ENCODE assay signal across 18 cellular contexts in genomic region chr9:116323012-116323411, GRCh38.
DNase-seq lines count a peak whose midpoint lies in the region; FAIRE-seq lines count a peak whose summit lies in the region.
"Had no signal": no experiment of that assay in that cellular context is flagged by ENCODE, and none has a peak within 500 bp of the region (broad histone marks: within the 10 kb centered on the region; RNA-seq: fewer than 3 reads in every experiment).

No MANE protein-coding gene starts in this region.

- peak; percentile 80 for FAIRE-seq in endometrium (lab: Jason Lieb, UNC)

- DNase-seq in NCI-H1092 treated with DMSO at 0.1 percent for 48 hours (lab: John Stamatoyannopoulos, UW): peak; percentile 9
- no peak for DNase-seq in NCI-H1092 (lab: John Stamatoyannopoulos, UW)
- peak; percentile 28 for DNase-seq in NCI-H748 treated with DMSO at 0.1 percent for 48 hours (lab: John Stamatoyannopoulos, UW)
- peak; percentile 53 for DNase-seq in retina
- DNase-seq in glomerular visceral epithelial cell (ENCODE audit: extremely low spot score): no peak
- DNase-seq in 8988T: no peak
- no peak for DNase-seq in effector CD4-positive, alpha-beta T cell
- DNase-seq: activated B cell treated with CpG ODN at 0.5 μM for 24 hours, cerebellar nuclear complex, endodermal cell, foreskin melanocyte, Karpas-422, left ventricle myocardium superior, NCI-H1694, NCI-H526 treated with DMSO at 0.1 percent for 48 hours, spleen, transverse colon had no signal

Comparison
In these comparisons a context has a peak if more than half of its experiments do, and no peak if none do; other contexts are left out.
1. DNase-seq: peak in NCI-H1092 treated with DMSO at 0.1 percent for 48 hours (single experiment), NCI-H748 treated with DMSO at 0.1 percent for 48 hours (single experiment) and retina (single experiment); none in NCI-H1092 (single experiment), glomerular visceral epithelial cell (single experiment), 8988T (single experiment) and effector CD4-positive, alpha-beta T cell (single experiment).